Comparison of ENCODE assay signal across 8 cellular contexts in genomic region chr12:42482086-42482819, GRCh38.
DNase-seq lines count a peak whose midpoint lies in the region; ATAC-seq, FAIRE-seq and TF ChIP-seq lines count a peak whose summit lies in the region.

No MANE protein-coding gene starts in this region.

- peak overlapping the region; percentile 64 to 68 for H3K27ac ChIP-seq in ascending aorta
- peak overlapping the region; percentile 63 to 86 for H3K27ac ChIP-seq in kidney (ENCODE audit: low read depth in 2 of 2, low read length in 2 of 2)
- peak overlapping the region; percentile 67 for H3K27ac ChIP-seq in subcutaneous abdominal adipose tissue (ENCODE audit: low read depth, low read length)

- H3K4me3 ChIP-seq in HFF-Myc (replicated peaks; ENCODE audit: low read depth, low read length) (peak overlapping the region; percentile 52), ascending aorta (peak overlapping the region; percentile 63 to 78), kidney (ENCODE audit: low read length in 2 of 2) (peak overlapping the region; percentile 37 to 75), subcutaneous abdominal adipose tissue (ENCODE audit: low read depth in 1 of 5, low read length in 5 of 5) (peak overlapping the region; percentile 67 to 97 (median 81))

- no peak for TF ChIP-seq CTCF in HFF-Myc (IDR thresholded peaks at IDR 0.05; ENCODE audit: low read depth, low read length, missing control alignments)
- TF ChIP-seq CTCF in ascending aorta (IDR thresholded peaks at IDR 0.05), result no peak
- TF ChIP-seq CTCF in kidney (IDR thresholded peaks at IDR 0.05; ENCODE audit: borderline replicate concordance, extremely low read depth, insufficient read depth), result no peak
- no peak for TF ChIP-seq CTCF in GM13976 (IDR thresholded peaks at IDR 0.05; ENCODE audit: borderline replicate concordance, control extremely low read depth, extremely low read depth, insufficient read depth, missing control alignments)

- FAIRE-seq in kidney (lab: Jason Lieb, UNC), result no peak

- ATAC-seq in GM18909 (IDR thresholded peaks at IDR 0.05; ENCODE audit: poor library complexity, unreplicated experiment), result no peak
- no peak for ATAC-seq in HG03039 (IDR thresholded peaks at IDR 0.05; ENCODE audit: unreplicated experiment)

- H3K36me3 ChIP-seq in ascending aorta (no peaks in the 10 kb centered on the region), kidney (ENCODE audit: control insufficient read depth in 1 of 2, insufficient read depth in 2 of 2, low read length in 2 of 2) (no peaks in the 10 kb centered on the region), subcutaneous abdominal adipose tissue (ENCODE audit: control insufficient read depth in 5 of 5, insufficient read depth in 5 of 5, low read length in 5 of 5) (no peaks in the 10 kb centered on the region)

- peak overlapping the region in 1 of 2 donors; percentile 21 for H3K9ac ChIP-seq in kidney (ENCODE audit: low read length in 2 of 2)
- H3K9ac ChIP-seq in subcutaneous abdominal adipose tissue (ENCODE audit: low read length in 5 of 5), result peak overlapping the region; percentile 48 to 77 (median 67)

- DNase-seq in A172 (ENCODE audit: low spot score) (peak; percentile 4), HFF-Myc (ENCODE audit: extremely low read depth, low read depth) (no peak), ascending aorta (ENCODE audit: low spot score in 2 of 2) (no peak), kidney (peak; percentile 83), GM13976 (ENCODE audit: low spot score) (no peak)

- in situ Hi-C loops in GM13976 (cut with MboI; ENCODE audit: low sequenced_read_pairs, unreplicated experiment), result loop anchor here (25.0 kb wide), 1 partner anchor 805 kb away; no protein-coding TSS in a partner anchor

- no peaks in the 10 kb centered on the region for H3K27me3 ChIP-seq in ascending aorta
- peaks cover 0 to 3% (median 0%) of the 10 kb centered on the region in 5 donors for H3K27me3 ChIP-seq in subcutaneous abdominal adipose tissue (ENCODE audit: control insufficient read depth in 5 of 5, insufficient read depth in 4 of 5, low read length in 5 of 5)

- intact Hi-C loops in ascending aorta (cut with DNase I) (loop anchor here (2.0 to 10.0 kb wide), 3 partner anchors 107 to 857 kb away; partner anchors contain the start of gene PRICKLE1), kidney (cut with DNase I) (loop anchor here (10.0 kb wide), 2 partner anchors 103 to 853 kb away; partner anchors contain the start of gene PRICKLE1)

- H3K4me1 ChIP-seq in ascending aorta, result no peaks in the 10 kb centered on the region
- H3K4me1 ChIP-seq in kidney (ENCODE audit: control insufficient read depth in 1 of 2, insufficient read depth in 1 of 2, low read depth in 1 of 2, low read length in 2 of 2), result peaks cover 0 to 6% of the 10 kb centered on the region in 2 donors
- peaks cover 0 to 35% (median 23%) of the 10 kb centered on the region in 5 donors for H3K4me1 ChIP-seq in subcutaneous abdominal adipose tissue (ENCODE audit: control insufficient read depth in 5 of 5, insufficient read depth in 5 of 5, low read length in 5 of 5)

- H3K9me3 ChIP-seq in ascending aorta (no peaks in the 10 kb centered on the region), kidney (ENCODE audit: control insufficient read depth in 1 of 2, low read length in 2 of 2) (no peaks in the 10 kb centered on the region), subcutaneous abdominal adipose tissue (ENCODE audit: control insufficient read depth in 5 of 5, low read length in 5 of 5) (no peaks in the 10 kb centered on the region)

Comparison
In these comparisons a context has a peak if more than half of its experiments do, and no peak if none do; other contexts are left out.
1. DNase-seq: peak in A172 (single experiment) and kidney (single experiment); none in HFF-Myc (single experiment), ascending aorta (0 of 2) and GM13976 (single experiment).
2. Peak in every context shown above with its lines, with median percentiles within 50 percentile points of each other: H3K4me3 ChIP-seq and H3K27ac ChIP-seq.